ENCODE assay signal across 15 cellular contexts in genomic region chr18:9354256-9354655, GRCh38. TPM values are rescaled to one million over a fixed set of nuclear protein-coding genes. Genes with fewer than 3 reads are reported as not detected.
DNase-seq lines count a peak whose midpoint lies in the region; ATAC-seq and TF ChIP-seq lines count a peak whose summit lies in the region.
"Had no signal": no experiment of that assay in that cellular context is flagged by ENCODE, and none has a peak within 500 bp of the region (broad histone marks: within the 10 kb centered on the region; RNA-seq: fewer than 3 reads in every experiment).

No MANE protein-coding gene starts in this region.

- H3K27me3 ChIP-seq in aorta (ENCODE audit: control insufficient read depth in 1 of 2, insufficient read depth in 2 of 2, low read length in 1 of 2) (no peaks in the 10 kb centered on the region), stomach (no peaks in the 10 kb centered on the region)
- H3K27me3 ChIP-seq: esophagus muscularis mucosa had no signal

- TF ChIP-seq CTCF in stomach (IDR thresholded peaks at IDR 0.05) = no peak

- intact Hi-C loops in left ventricle myocardium superior (cut with micrococcal nuclease) = no loop called here
- intact Hi-C loops in left cardiac atrium (cut with DNase I) = no loop called here
- intact Hi-C loops in aorta (cut with DNase I) = no loop called here
- intact Hi-C loops in stomach (cut with DNase I; ENCODE audit: low total_unique reads) = no loop called here

- DNase-seq in left ventricle myocardium superior (no peak), left cardiac atrium (no peak), MV-4-11 (lab: John Stamatoyannopoulos, UW) (peak; percentile 29), aorta (no peak), stomach (no peak)
- DNase-seq: ACHN; activated naive CD8-positive, alpha-beta T cell treated with anti-CD3 and anti-CD28 coated beads for 36 hours; mesenchymal stem cell; NCI-H2227 treated with DMSO at 0.1 percent for 48 hours; occipital lobe had no signal

- WGBS in aorta, 2 donors = 0 to 3% methylated on average over 1 of the region's 1 CpG
- WGBS in stomach, 5 donors = 59 to 81% (median 75%) methylated on average over 1 of the region's 1 CpG

- H3K4me3 ChIP-seq in aorta (ENCODE audit: low read length in 2 of 2) (no peak overlapping the region), stomach (no peak overlapping the region)
- H3K4me3 ChIP-seq: esophagus muscularis mucosa had no signal

- TF ChIP-seq EP300 in stomach (IDR thresholded peaks at IDR 0.05) = no peak

- ATAC-seq in left ventricle myocardium superior (peak; percentile 76), left cardiac atrium (no peak), HG02884 (IDR thresholded peaks at IDR 0.05; ENCODE audit: unreplicated experiment) (peak; percentile 64), aorta (ENCODE audit: low FRiP score) (peak; percentile 62), HG02840 (IDR thresholded peaks at IDR 0.05; ENCODE audit: low FRiP score, unreplicated experiment) (no peak), HG03025 (IDR thresholded peaks at IDR 0.05; ENCODE audit: low FRiP score, unreplicated experiment) (no peak)
- ATAC-seq: Panc1 had no signal

- H3K4me1 ChIP-seq in aorta (ENCODE audit: control insufficient read depth in 1 of 2, insufficient read depth in 2 of 2, low read length in 2 of 2) = peaks cover 2 to 8% of the 10 kb centered on the region in 2 donors
- peaks cover 0 to 31% (median 5%) of the 10 kb centered on the region in 4 donors for H3K4me1 ChIP-seq in stomach

- H3K27ac ChIP-seq in aorta (ENCODE audit: low read depth in 1 of 2, low read length in 2 of 2) (no peak overlapping the region), stomach (no peak overlapping the region)

- TF ChIP-seq POLR2A in stomach (IDR thresholded peaks at IDR 0.05) = no peak

- H3K36me3 ChIP-seq in aorta (ENCODE audit: control insufficient read depth in 1 of 2, insufficient read depth in 2 of 2, low read length in 1 of 2) = no peaks in the 10 kb centered on the region
- no peaks in the 10 kb centered on the region for H3K36me3 ChIP-seq in stomach
- H3K36me3 ChIP-seq: esophagus muscularis mucosa had no signal

- H3K9me3 ChIP-seq in aorta (ENCODE audit: control insufficient read depth, low read length) (no peaks in the 10 kb centered on the region), stomach (no peaks in the 10 kb centered on the region)
- H3K9me3 ChIP-seq: esophagus muscularis mucosa had no signal

RNA-seq across cellular contexts. Expression of gene TWSG1, which starts 19.7 kb away (rescaled TPM):
- total RNA-seq in left ventricle myocardium superior = 10.0 TPM
- total RNA-seq in left cardiac atrium = 10 to 100 TPM; 15.1 to 15.4 TPM
- total RNA-seq in aorta = 100 to 1,000 TPM; 100 to 148 TPM
- polyA plus RNA-seq in aorta = 10 to 100 TPM; 51.7 to 80.4 TPM
- 10 to 100 TPM in 4 of 5 donors, 1 to 10 TPM in 1; 9.3 to 76.0 (median 31.2) TPM for total RNA-seq in stomach
- 10 to 100 TPM in 1 of 3 donors, 1 to 10 TPM in 2; 8.2 to 16.2 (median 8.3) TPM for polyA plus RNA-seq in stomach

Comparison
In these comparisons a context has a peak if more than half of its experiments do, and no peak if none do; other contexts are left out.
1. ATAC-seq: peak in left ventricle myocardium superior (single experiment), HG02884 (single experiment) and aorta (single experiment); none in left cardiac atrium (0 of 2), HG02840 (single experiment) and HG03025 (single experiment).